In genomic region chr13:107376393-107377085, GRCh38 we compare ENCODE assay signal across 19 cellular contexts.
DNase-seq lines count a peak whose midpoint lies in the region; ATAC-seq, FAIRE-seq and TF ChIP-seq lines count a peak whose summit lies in the region.
"Had no signal": no experiment of that assay in that cellular context is flagged by ENCODE, and none has a peak within 500 bp of the region (broad histone marks: within the 10 kb centered on the region; RNA-seq: fewer than 3 reads in every experiment).

No MANE protein-coding gene starts in this region.

- intact Hi-C loops in activated CD4-positive, alpha-beta T cell treated with anti-CD3 and anti-CD28 coated beads, Interleukin-2, amount 10 ng/mL, durations not matched to agents 24 days and 14 days (cut with micrococcal nuclease), result no loop called here

- no peak overlapping the region for H2AFZ ChIP-seq in astrocyte (ENCODE audit: low read depth, low read length)
- no peak overlapping the region for H2AFZ ChIP-seq in neural progenitor cell (replicated peaks)

- no peak for FAIRE-seq in astrocyte (lab: Jason Lieb, UNC)
- FAIRE-seq: frontal cortex, RCC 7860 had no signal

- TF ChIP-seq CTCF in astrocyte (IDR thresholded peaks at IDR 0.05; ENCODE audit: insufficient read depth, low read depth, low read length) (no peak), neural progenitor cell (IDR thresholded peaks at IDR 0.05) (no peak)

- no peak overlapping the region for H3K4me3 Mint-ChIP-seq in astrocyte (ENCODE audit: unreplicated experiment)
- H3K4me3 Mint-ChIP-seq in neural progenitor cell, result no peak overlapping the region
- no peak overlapping the region for H3K4me3 Mint-ChIP-seq in activated CD4-positive, alpha-beta T cell treated with anti-CD3 and anti-CD28 coated beads, Interleukin-2, amount 10 ng/mL, durations not matched to agents 24 days and 14 days
- H3K4me3 Mint-ChIP-seq: activated naive CD8-positive, alpha-beta T cell; CD8-positive, alpha-beta memory T cell; stimulated activated effector memory CD8-positive, alpha-beta T cell treated with anti-CD3 and anti-CD28 coated beads, Interleukin-12 subunit alpha, Interleukin-12 subunit beta, amount 100 ng/mL, for 72 hours had no signal

- in situ Hi-C loops in G401 (cut with HindIII; ENCODE audit: low sequenced_read_pairs), result no loop called here

- H3F3A ChIP-seq in neural progenitor cell (ENCODE audit: low read depth), result no peaks in the 10 kb centered on the region

- H3K9ac ChIP-seq in astrocyte (ENCODE audit: low read length) (no peak overlapping the region), neural progenitor cell (no peak overlapping the region)

- H3K27me3 Mint-ChIP-seq in astrocyte (ENCODE audit: low read depth, unreplicated experiment) (no peaks in the 10 kb centered on the region), neural progenitor cell (ENCODE audit: insufficient read depth, low read depth) (no peaks in the 10 kb centered on the region)
- H3K27me3 Mint-ChIP-seq in activated CD4-positive, alpha-beta T cell treated with anti-CD3 and anti-CD28 coated beads, Interleukin-2, amount 10 ng/mL, durations not matched to agents 24 days and 14 days, result no peaks in the 10 kb centered on the region
- H3K27me3 Mint-ChIP-seq: activated naive CD8-positive, alpha-beta T cell; CD8-positive, alpha-beta memory T cell had no signal

- H3K36me3 Mint-ChIP-seq in astrocyte (ENCODE audit: low read depth, unreplicated experiment) (no peaks in the 10 kb centered on the region), neural progenitor cell (no peaks in the 10 kb centered on the region)
- no peaks in the 10 kb centered on the region for H3K36me3 Mint-ChIP-seq in activated CD4-positive, alpha-beta T cell treated with anti-CD3 and anti-CD28 coated beads, Interleukin-2, amount 10 ng/mL, durations not matched to agents 24 days and 14 days (ENCODE audit: low read depth)
- H3K36me3 Mint-ChIP-seq: activated naive CD8-positive, alpha-beta T cell; CD8-positive, alpha-beta memory T cell; stimulated activated effector memory CD8-positive, alpha-beta T cell treated with anti-CD3 and anti-CD28 coated beads, Interleukin-12 subunit alpha, Interleukin-12 subunit beta, amount 100 ng/mL, for 72 hours had no signal

- H3K9me3 Mint-ChIP-seq in astrocyte (ENCODE audit: unreplicated experiment) (no peaks in the 10 kb centered on the region), neural progenitor cell (no peaks in the 10 kb centered on the region)
- H3K9me3 Mint-ChIP-seq in activated CD4-positive, alpha-beta T cell treated with anti-CD3 and anti-CD28 coated beads, Interleukin-2, amount 10 ng/mL, durations not matched to agents 24 days and 14 days, result no peaks in the 10 kb centered on the region

- no peak for ATAC-seq in GM21381 (IDR thresholded peaks at IDR 0.05; ENCODE audit: unreplicated experiment)
- ATAC-seq: activated CD4-positive, CD25-positive, alpha-beta regulatory T cell treated with anti-CD3 and anti-CD28 coated beads, Interleukin-2, amount 50 U/mL, for 24 hours; stimulated activated effector memory CD8-positive, alpha-beta T cell treated with anti-CD3 and anti-CD28 coated beads, Interleukin-12 subunit alpha, Interleukin-12 subunit beta, amount 100 ng/mL, for 72 hours had no signal

- peaks cover 7% of the 10 kb centered on the region for H3K4me1 Mint-ChIP-seq in astrocyte (ENCODE audit: low read depth, unreplicated experiment)
- H3K4me1 Mint-ChIP-seq in neural progenitor cell, result peaks cover 13% of the 10 kb centered on the region
- H3K4me1 Mint-ChIP-seq in activated CD4-positive, alpha-beta T cell treated with anti-CD3 and anti-CD28 coated beads, Interleukin-2, amount 10 ng/mL, durations not matched to agents 24 days and 14 days, result no peaks in the 10 kb centered on the region
- H3K4me1 Mint-ChIP-seq: CD8-positive, alpha-beta memory T cell; stimulated activated effector memory CD8-positive, alpha-beta T cell treated with anti-CD3 and anti-CD28 coated beads, Interleukin-12 subunit alpha, Interleukin-12 subunit beta, amount 100 ng/mL, for 72 hours had no signal

- H3K27ac Mint-ChIP-seq in astrocyte (ENCODE audit: unreplicated experiment) (no peak overlapping the region), neural progenitor cell (no peak overlapping the region)
- H3K27ac Mint-ChIP-seq in activated CD4-positive, alpha-beta T cell treated with anti-CD3 and anti-CD28 coated beads, Interleukin-2, amount 10 ng/mL, durations not matched to agents 24 days and 14 days, result no peak overlapping the region
- H3K27ac Mint-ChIP-seq: activated naive CD8-positive, alpha-beta T cell; CD8-positive, alpha-beta memory T cell; stimulated activated effector memory CD8-positive, alpha-beta T cell treated with anti-CD3 and anti-CD28 coated beads, Interleukin-12 subunit alpha, Interleukin-12 subunit beta, amount 100 ng/mL, for 72 hours had no signal

- H3K27me3 ChIP-seq in astrocyte (ENCODE audit: insufficient read depth, low read length), result no peaks in the 10 kb centered on the region
- H3K27me3 ChIP-seq in neural progenitor cell, result no peaks in the 10 kb centered on the region
- H3K27me3 ChIP-seq: sigmoid colon had no signal

- no peaks in the 10 kb centered on the region for H3K36me3 ChIP-seq in astrocyte (ENCODE audit: insufficient read depth, low read length)
- H3K36me3 ChIP-seq in neural progenitor cell, result no peaks in the 10 kb centered on the region
- H3K36me3 ChIP-seq: sigmoid colon had no signal

- H3K4me1 ChIP-seq in astrocyte (ENCODE audit: insufficient read depth, low read length), result no peaks in the 10 kb centered on the region
- peaks cover 12% of the 10 kb centered on the region for H3K4me1 ChIP-seq in neural progenitor cell
- H3K4me1 ChIP-seq: sigmoid colon had no signal

- H3K9me3 ChIP-seq in astrocyte (ENCODE audit: insufficient read depth, low read depth, low read length), result no peaks in the 10 kb centered on the region
- H3K9me3 ChIP-seq in neural progenitor cell (ENCODE audit: low read depth), result no peaks in the 10 kb centered on the region
- H3K9me3 ChIP-seq: sigmoid colon had no signal

- no peak overlapping the region for H3K4me3 ChIP-seq in astrocyte (ENCODE audit: insufficient read depth, low read depth, low read length)
- H3K4me3 ChIP-seq in neural progenitor cell, result no peak overlapping the region
- H3K4me3 ChIP-seq: sigmoid colon, SK-N-MC had no signal

- H3K79me2 ChIP-seq in astrocyte (ENCODE audit: insufficient read depth, low read length) (no peaks in the 10 kb centered on the region), neural progenitor cell (ENCODE audit: low read depth) (no peaks in the 10 kb centered on the region)

- H3K4me2 ChIP-seq in astrocyte (ENCODE audit: low read length) (no peak overlapping the region), neural progenitor cell (peak overlapping the region; percentile 20)

- DNase-seq in G401 (ENCODE audit: low spot score), result peak; percentile 40
- peak; percentile 81 for DNase-seq in NCI-H2081 treated with DMSO at 0.1 percent for 48 hours (lab: John Stamatoyannopoulos, UW)
- peak; percentile 15 for DNase-seq in astrocyte (ENCODE audit: low read depth)
- no peak for DNase-seq in neural progenitor cell (ENCODE audit: low spot score)
- DNase-seq in activated CD4-positive, alpha-beta T cell treated with anti-CD3 and anti-CD28 coated beads, Interleukin-2, amount 10 ng/mL, durations not matched to agents 24 days and 14 days, result no peak
- no peak for DNase-seq in Kasumi-1 (lab: John Stamatoyannopoulos, UW)
- no peak for DNase-seq in T-helper 2 cell
- DNase-seq: CD8-positive, alpha-beta memory T cell; mammary epithelial cell; NCI-H187 treated with DMSO at 0.1 percent for 48 hours; sigmoid colon; T1000 had no signal

- no peak overlapping the region for H3K27ac ChIP-seq in astrocyte (ENCODE audit: low read depth, low read length)
- H3K27ac ChIP-seq in neural progenitor cell, result no peak overlapping the region
- H3K27ac ChIP-seq: sigmoid colon, SK-N-MC had no signal

- no peaks in the 10 kb centered on the region for H4K20me1 ChIP-seq in astrocyte (ENCODE audit: insufficient read depth, low read length)
- H4K20me1 ChIP-seq in neural progenitor cell (ENCODE audit: low read depth), result no peaks in the 10 kb centered on the region

Comparison
In these comparisons a context has a peak if more than half of its experiments do, and no peak if none do; other contexts are left out.
1. DNase-seq: peak in G401 (single experiment), NCI-H2081 treated with DMSO at 0.1 percent for 48 hours (single experiment) and astrocyte (single experiment); none in neural progenitor cell (single experiment), activated CD4-positive, alpha-beta T cell treated with anti-CD3 and anti-CD28 coated beads, Interleukin-2, amount 10 ng/mL, durations not matched to agents 24 days and 14 days (single experiment), Kasumi-1 (0 of 2) and T-helper 2 cell (0 of 5).